In the genomic region with DNA sequence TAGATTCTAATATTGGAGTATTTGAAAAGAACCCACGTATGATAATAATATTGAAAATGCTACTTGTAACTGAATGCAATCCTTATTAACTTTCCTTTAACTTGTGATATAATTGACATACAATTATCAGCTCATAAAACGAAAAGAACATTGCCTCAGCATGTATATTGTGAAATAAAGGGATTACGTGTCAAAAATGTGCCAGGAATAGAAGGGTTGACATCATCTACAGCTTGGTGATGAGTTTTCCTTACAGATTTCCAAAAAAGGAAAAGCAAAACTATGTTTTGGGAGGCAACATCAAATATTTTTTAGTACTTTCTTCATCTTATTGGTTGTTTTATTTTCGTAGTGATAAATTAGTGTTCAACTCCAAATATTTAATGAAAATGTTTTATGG, we compare ENCODE assay signal across 22 cellular contexts.
DNase-seq lines count a peak whose midpoint lies in the region; ATAC-seq, FAIRE-seq and TF ChIP-seq lines count a peak whose summit lies in the region.
"Had no signal": no experiment of that assay in that cellular context is flagged by ENCODE, and none has a peak within 500 bp of the region (broad histone marks: within the 10 kb centered on the region; RNA-seq: fewer than 3 reads in every experiment).

No MANE protein-coding gene starts in this region.

- POLR2A ChIA-PET in HepG2 (lab: Yijun Ruan, JAX) = no interaction called here

- H2AFZ ChIP-seq in HepG2 (ENCODE audit: low read length) = no peak overlapping the region

- H3K27me3 Mint-ChIP-seq in activated T-cell treated with anti-CD3 and anti-CD28 coated beads, Interleukin-2, amount 50 U/mL, for 4 hours (ENCODE audit: low read depth) = no peaks in the 10 kb centered on the region

- DNase-seq in HepG2 (ENCODE audit: low spot score) = no peak
- DNase-seq in right lobe of liver = no peak
- DNase-seq in RKO (ENCODE audit: low spot score) = peak; percentile 30
- DNase-seq in NCI-H82 treated with DMSO at 0.1 percent for 48 hours (lab: John Stamatoyannopoulos, UW; ENCODE audit: unreplicated experiment) = no peak
- DNase-seq in KG1 (lab: John Stamatoyannopoulos, UW) = no peak
- DNase-seq in activated T-cell treated with anti-CD3 and anti-CD28 coated beads, Interleukin-2, amount 50 U/mL, for 4 hours = no peak
- DNase-seq in iPS-NIHi11 (ENCODE audit: low spot score) = no peak
- DNase-seq: activated T-cell treated with anti-CD3 and anti-CD28 coated beads, Interleukin-2, amount 50 U/mL, for 72 hours; cortex of kidney; left colon; NCI-H1436 treated with DMSO at 0.1 percent for 48 hours; NCI-H2171; stimulated activated CD4-positive, alpha-beta T cell treated with anti-CD3 and anti-CD28 coated beads, Interleukin-4, amount 100 ng/mL, for 24 hours; T1000 had no signal

- peaks cover 4% of the 10 kb centered on the region for H3K9me3 Mint-ChIP-seq in activated T-cell treated with anti-CD3 and anti-CD28 coated beads, Interleukin-2, amount 50 U/mL, for 4 hours

- no peak overlapping the region for H3K4me2 ChIP-seq in HepG2 (ENCODE audit: low read depth, low read length)
- H3K4me2 ChIP-seq: smooth muscle cell had no signal

- TF ChIP-seq RAD21 in HepG2 (CRISPR knock-in tag; IDR thresholded peaks at IDR 0.05) = no peak

- no peaks in the 10 kb centered on the region for H3K36me3 ChIP-seq in HepG2 (replicated peaks in 1 of 2; ENCODE audit: control insufficient read depth in 1 of 2, insufficient read depth in 2 of 2, low read length in 2 of 2)
- no peaks in the 10 kb centered on the region for H3K36me3 ChIP-seq in right lobe of liver
- H3K36me3 ChIP-seq: prostate gland had no signal

- no peak for TF ChIP-seq EP300 in HepG2 (IDR thresholded peaks at IDR 0.05; ENCODE audit: low read depth in 2 of 2, low read length in 2 of 2)
- no peak for TF ChIP-seq EP300 in HepG2 (CRISPR knock-in tag; IDR thresholded peaks at IDR 0.05; ENCODE audit: borderline replicate concordance)

- intact Hi-C loops in HepG2 (cut with micrococcal nuclease; ENCODE audit: unreplicated experiment) = no loop called here
- intact Hi-C loops in right lobe of liver (cut with DNase I) = no loop called here

- H3K79me2 ChIP-seq in HepG2 (ENCODE audit: insufficient read depth, low read length) = no peaks in the 10 kb centered on the region

- H3K4me3 ChIP-seq in HepG2 (replicated peaks in 1 of 3; ENCODE audit: insufficient read depth in 1 of 3, low read depth in 2 of 3, low read length in 3 of 3) (no peak overlapping the region), right lobe of liver (no peak overlapping the region)
- H3K4me3 ChIP-seq: prostate gland, smooth muscle cell had no signal

- BruUV-seq in HepG2 (replicated peaks; lab: Mats Ljungman, UMichigan) = no TSS peak

- H3K36me3 Mint-ChIP-seq in activated T-cell treated with anti-CD3 and anti-CD28 coated beads, Interleukin-2, amount 50 U/mL, for 4 hours (ENCODE audit: insufficient read depth) = no peaks in the 10 kb centered on the region

- ATAC-seq in HepG2 (no peak), right lobe of liver (no peak), esophagus mucosa (peak; percentile 54)
- ATAC-seq in activated T-cell treated with anti-CD3 and anti-CD28 coated beads, Interleukin-2, amount 50 U/mL, for 4 hours = no peak
- ATAC-seq: activated CD4-positive, CD25-positive, alpha-beta regulatory T cell treated with anti-CD3 and anti-CD28 coated beads, Interleukin-2, amount 50 U/mL, for 24 hours; activated naive CD4-positive, alpha-beta T cell treated with anti-CD3 and anti-CD28 coated beads, Interleukin-2, amount 50 U/mL, for 72 hours; activated T-cell treated with anti-CD3 and anti-CD28 coated beads, Interleukin-2, amount 50 U/mL, for 72 hours; left colon; Panc1 had no signal

- TF ChIP-seq POLR2A in HepG2 (IDR thresholded peaks at IDR 0.05; ENCODE audit: insufficient read depth in 1 of 2, low read depth in 2 of 2, low read length in 2 of 2) = no peak
- no peak for TF ChIP-seq POLR2A in right lobe of liver (IDR thresholded peaks at IDR 0.05)

- H3K9me3 ChIP-seq in HepG2 (ENCODE audit: low read length) = no peaks in the 10 kb centered on the region
- H3K9me3 ChIP-seq in right lobe of liver = no peaks in the 10 kb centered on the region
- H3K9me3 ChIP-seq: prostate gland had no signal

- no peak overlapping the region for H3K4me3 Mint-ChIP-seq in activated T-cell treated with anti-CD3 and anti-CD28 coated beads, Interleukin-2, amount 50 U/mL, for 4 hours
- H3K4me3 Mint-ChIP-seq: activated T-cell treated with anti-CD3 and anti-CD28 coated beads, Interleukin-2, amount 50 U/mL, for 72 hours; CD14-positive monocyte; neural crest cell had no signal

- peaks cover 35% of the 10 kb centered on the region for H3K4me1 Mint-ChIP-seq in activated T-cell treated with anti-CD3 and anti-CD28 coated beads, Interleukin-2, amount 50 U/mL, for 4 hours (ENCODE audit: low read depth)
- H3K4me1 Mint-ChIP-seq: neural crest cell had no signal

- TF ChIP-seq CTCF in HepG2 (CRISPR knock-in tag; IDR thresholded peaks at IDR 0.05) = no peak
- TF ChIP-seq CTCF in right lobe of liver (IDR thresholded peaks at IDR 0.05) = no peak

- H3K9ac ChIP-seq in HepG2 (ENCODE audit: insufficient read depth, low read depth, low read length) = no peak overlapping the region

- in situ Hi-C loops in HepG2 (cut with HindIII; ENCODE audit: extremely low pct_ligation_motif_present, low pct_unique_long_range_greater_than_20kb) = no loop called here

- H3K27ac ChIP-seq in HepG2 (ENCODE audit: extremely low read length, insufficient read depth, low read length) (no peak overlapping the region), right lobe of liver (no peak overlapping the region)
- H3K27ac ChIP-seq: prostate gland had no signal

- H4K20me1 ChIP-seq in HepG2 (ENCODE audit: insufficient read depth, low read length) = no peaks in the 10 kb centered on the region

- H3K27me3 ChIP-seq in HepG2 (ENCODE audit: control insufficient read depth in 1 of 2, insufficient read depth in 2 of 2, low read length in 2 of 2) = no peaks in the 10 kb centered on the region
- H3K27me3 ChIP-seq in right lobe of liver = no peaks in the 10 kb centered on the region

- CTCF ChIA-PET in HepG2 (lab: Yijun Ruan, JAX; ENCODE audit: low intra/inter-chr PET ratio, low total read pairs) = no interaction called here

- no peaks in the 10 kb centered on the region for H3K4me1 ChIP-seq in HepG2 (ENCODE audit: insufficient read depth, low read length)
- no peaks in the 10 kb centered on the region for H3K4me1 ChIP-seq in right lobe of liver
- H3K4me1 ChIP-seq: prostate gland had no signal

- under 1% methylated on average over 4 of the region's 4 CpGs for WGBS in HepG2 (ENCODE audit: low lambda C conversion rate)
- 52% methylated on average over 4 of the region's 4 CpGs for WGBS in right lobe of liver (ENCODE audit: insufficient coverage, low coverage, low lambda C conversion rate, missing lambda C conversion rate)

- no peak for FAIRE-seq in HepG2 (lab: Jason Lieb, UNC)

TF ChIP-seq in HepG2, 621 proteins besides CTCF, POLR2A, EP300 and RAD21:
- TF ChIP-seq ZKSCAN5 (CRISPR knock-in tag; IDR thresholded peaks at IDR 0.05) = no peak
- TF ChIP-seq CEBPB (IDR thresholded peaks at IDR 0.05; ENCODE audit: borderline replicate concordance, low read depth, low read length) = peak; percentile 8; the same call in 1 of the 2 replicates
